Comparison of ENCODE assay signal across 8 cellular contexts in genomic region chr6:41424370-41425058, GRCh38.
DNase-seq lines count a peak whose midpoint lies in the region; ATAC-seq and TF ChIP-seq lines count a peak whose summit lies in the region.

No MANE protein-coding gene starts in this region.

- H3F3A ChIP-seq in neural progenitor cell (ENCODE audit: low read depth): peaks cover 36% of the 10 kb centered on the region

- H3K36me3 ChIP-seq in Peyer's patch: no peaks in the 10 kb centered on the region
- no peaks in the 10 kb centered on the region for H3K36me3 ChIP-seq in neural progenitor cell
- H3K36me3 ChIP-seq in stomach: no peaks in the 10 kb centered on the region

- no peak overlapping the region for H3K9ac ChIP-seq in neural progenitor cell

- H3K4me1 Mint-ChIP-seq in activated T-cell treated with anti-CD3 and anti-CD28 coated beads, Interleukin-2, amount 50 U/mL, for 24 hours (ENCODE audit: low read depth): peaks cover 9% of the 10 kb centered on the region
- peaks cover 15% of the 10 kb centered on the region for H3K4me1 Mint-ChIP-seq in neural progenitor cell

- no peaks in the 10 kb centered on the region for H3K79me2 ChIP-seq in neural progenitor cell (ENCODE audit: low read depth)

- H3K4me1 ChIP-seq in Peyer's patch (peaks cover 5 to 22% (median 12%) of the 10 kb centered on the region in 4 donors), neural progenitor cell (peaks cover 32% of the 10 kb centered on the region), stomach (peaks cover 36 to 53% (median 49%) of the 10 kb centered on the region in 4 donors)

- no peak for TF ChIP-seq POLR2A in Peyer's patch (IDR thresholded peaks at IDR 0.05)
- TF ChIP-seq POLR2A in stomach (IDR thresholded peaks at IDR 0.05): no peak

- intact Hi-C loops in stomach (cut with DNase I; ENCODE audit: low total_unique reads): no loop called here

- WGBS in stomach, 5 donors: 5 to 12% (median 6%) methylated on average over 4 of the region's 4 CpGs

- H3K9me3 ChIP-seq in Peyer's patch (no peaks in the 10 kb centered on the region), neural progenitor cell (ENCODE audit: low read depth) (no peaks in the 10 kb centered on the region), stomach (peaks cover under 1 to 4% (median 3%) of the 10 kb centered on the region in 4 donors)

- no peak overlapping the region for H3K4me3 Mint-ChIP-seq in activated T-cell treated with anti-CD3 and anti-CD28 coated beads, Interleukin-2, amount 50 U/mL, for 24 hours
- H3K4me3 Mint-ChIP-seq in neural progenitor cell: no peak overlapping the region

- peaks cover 27% of the 10 kb centered on the region for H3K27me3 Mint-ChIP-seq in activated T-cell treated with anti-CD3 and anti-CD28 coated beads, Interleukin-2, amount 50 U/mL, for 24 hours
- peaks cover 21% of the 10 kb centered on the region for H3K27me3 Mint-ChIP-seq in neural progenitor cell (ENCODE audit: insufficient read depth, low read depth)

- H3K4me3 ChIP-seq in Peyer's patch (no peak overlapping the region), fibroblast of mammary gland (ENCODE audit: control insufficient read depth, low read depth, low read length) (no peak overlapping the region), neural progenitor cell (no peak overlapping the region), stomach (no peak overlapping the region)

- H3K4me2 ChIP-seq in neural progenitor cell: no peak overlapping the region

- no peak overlapping the region for H3K27ac ChIP-seq in Peyer's patch
- no peak overlapping the region for H3K27ac ChIP-seq in neural progenitor cell
- H3K27ac ChIP-seq in stomach: peak overlapping the region in 4 of 5 donors; percentile 70 to 95 (median 88)

- no peak overlapping the region for H2AFZ ChIP-seq in neural progenitor cell (replicated peaks)

- H3K36me3 Mint-ChIP-seq in activated T-cell treated with anti-CD3 and anti-CD28 coated beads, Interleukin-2, amount 50 U/mL, for 24 hours (ENCODE audit: low read depth): no peaks in the 10 kb centered on the region
- H3K36me3 Mint-ChIP-seq in neural progenitor cell: no peaks in the 10 kb centered on the region

- H3K27me3 ChIP-seq in Peyer's patch: no peaks in the 10 kb centered on the region
- H3K27me3 ChIP-seq in neural progenitor cell: peaks cover 100% of the 10 kb centered on the region
- H3K27me3 ChIP-seq in stomach: peaks cover 0 to 32% (median 14%) of the 10 kb centered on the region in 3 donors

- H4K20me1 ChIP-seq in neural progenitor cell (ENCODE audit: low read depth): peaks cover 38% of the 10 kb centered on the region

- TF ChIP-seq EP300 in stomach (IDR thresholded peaks at IDR 0.05): no peak

- DNase-seq in Daoy (ENCODE audit: low read depth): peak; percentile 77
- peak; percentile 51 for DNase-seq in KG1 (lab: John Stamatoyannopoulos, UW)
- peak; percentile 68 to 95 (median 86) for DNase-seq in Peyer's patch
- DNase-seq in activated T-cell treated with anti-CD3 and anti-CD28 coated beads, Interleukin-2, amount 50 U/mL, for 24 hours: peak; percentile 84
- DNase-seq in fibroblast of mammary gland (ENCODE audit: low read depth): peak; percentile 74
- DNase-seq in neural progenitor cell (ENCODE audit: low spot score): peak; percentile 75
- peak; percentile 93 for DNase-seq in stomach

- H3K27ac Mint-ChIP-seq in activated T-cell treated with anti-CD3 and anti-CD28 coated beads, Interleukin-2, amount 50 U/mL, for 24 hours: no peak overlapping the region
- no peak overlapping the region for H3K27ac Mint-ChIP-seq in neural progenitor cell

- no peaks in the 10 kb centered on the region for H3K9me3 Mint-ChIP-seq in activated T-cell treated with anti-CD3 and anti-CD28 coated beads, Interleukin-2, amount 50 U/mL, for 24 hours
- peaks cover under 1% of the 10 kb centered on the region for H3K9me3 Mint-ChIP-seq in neural progenitor cell

- ATAC-seq in HG03095 (IDR thresholded peaks at IDR 0.05; ENCODE audit: unreplicated experiment): no peak

- TF ChIP-seq CTCF in Peyer's patch (IDR thresholded peaks at IDR 0.05) (peak; percentile 60 to 92 (median 85)), fibroblast of mammary gland (conservative IDR thresholded peaks at IDR 0.05; ENCODE audit: control insufficient read depth, insufficient read depth, low read depth, low read length) (peak; percentile 93), neural progenitor cell (IDR thresholded peaks at IDR 0.05) (peak; percentile 94), stomach (IDR thresholded peaks at IDR 0.05) (peak in 6 of 7 experiments; percentile 26 to 94 (median 90))

Comparison
In these comparisons a context has a peak if more than half of its experiments do, and no peak if none do; other contexts are left out.
1. H3K27ac ChIP-seq: peak in stomach (4 of 5); none in Peyer's patch (0 of 4) and neural progenitor cell (single experiment).
2. Peak in every context shown above with its lines, with median percentiles within 50 percentile points of each other: DNase-seq and CTCF ChIP-seq.